In the genomic region with DNA sequence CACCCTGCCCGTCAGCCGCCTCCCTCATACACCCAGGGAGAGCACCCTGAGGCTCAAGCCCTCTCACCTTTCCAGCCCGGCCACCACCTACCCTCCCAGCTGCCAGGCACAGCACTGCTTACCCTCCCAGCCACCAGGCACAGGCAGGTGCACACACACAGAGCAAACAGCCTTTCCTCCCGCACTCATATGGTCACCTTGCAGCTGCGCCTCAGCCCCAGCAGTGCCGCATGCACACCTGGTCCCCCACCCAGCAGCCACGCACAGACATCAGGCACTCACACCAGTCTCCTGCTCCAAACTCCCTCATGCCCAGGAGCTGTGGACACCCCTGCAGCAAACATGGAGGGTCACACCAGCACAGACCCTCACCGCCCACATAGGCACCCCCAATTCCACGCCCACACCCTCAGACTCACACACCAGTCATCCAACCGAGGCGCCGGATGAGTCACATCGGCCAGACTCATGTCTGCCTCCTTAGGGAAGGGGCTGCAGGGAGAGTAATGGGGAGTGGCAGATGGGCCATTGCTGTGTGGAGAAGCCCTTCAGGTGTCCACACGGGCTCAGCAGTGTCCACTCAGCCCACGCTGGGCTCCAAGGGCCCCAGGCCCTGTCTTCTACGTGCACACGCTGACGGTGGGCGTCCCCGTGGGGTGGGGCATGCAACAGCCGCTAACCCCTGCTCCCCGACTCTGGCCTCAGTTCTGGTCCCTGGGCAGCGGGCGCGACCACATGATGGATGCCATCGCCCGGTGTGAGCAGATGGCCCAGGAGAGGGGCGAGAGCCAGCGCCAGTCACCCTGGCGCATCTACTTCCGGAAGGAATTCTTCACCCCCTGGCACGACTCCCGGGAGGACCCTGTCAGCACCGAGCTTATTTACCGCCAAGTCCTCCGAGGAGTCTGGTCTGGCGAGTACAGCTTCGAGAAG, we compare ENCODE assay signal across 12 cellular contexts. TPM values are rescaled to one million over a fixed set of nuclear protein-coding genes. Genes with fewer than 3 reads are reported as not detected.
DNase-seq lines count a peak whose midpoint lies in the region; ATAC-seq and TF ChIP-seq lines count a peak whose summit lies in the region.
"Had no signal": no experiment of that assay in that cellular context is flagged by ENCODE, and none has a peak within 500 bp of the region (broad histone marks: within the 10 kb centered on the region; RNA-seq: fewer than 3 reads in every experiment).

No MANE protein-coding gene starts in this region.

- CTCF ChIA-PET in PC-3 (lab: Charles Lee), result no interaction called here
- CTCF ChIA-PET in PC-9 (lab: Charles Lee), result no interaction called here

- no peak overlapping the region for H2AFZ ChIP-seq in PC-3 (ENCODE audit: low read length)
- H2AFZ ChIP-seq in fibroblast of lung (ENCODE audit: low read length), result no peak overlapping the region
- H2AFZ ChIP-seq in PC-9, result no peak overlapping the region

- no peak for TF ChIP-seq CTCF in PC-3 (conservative IDR thresholded peaks at IDR 0.05; ENCODE audit: low read depth, low read length)
- no peak for TF ChIP-seq CTCF in fibroblast of lung (conservative IDR thresholded peaks at IDR 0.05 in 1 of 2, IDR thresholded peaks at IDR 0.05 in 1 of 2; ENCODE audit: low read depth in 1 of 2, low read length in 2 of 2)
- no peak for TF ChIP-seq CTCF in upper lobe of left lung (IDR thresholded peaks at IDR 0.05)
- no peak for TF ChIP-seq CTCF in PC-9 (conservative IDR thresholded peaks at IDR 0.05)

- WGBS in upper lobe of left lung, 2 donors, result 83 to 90% methylated on average over 29 to 38 of the region's 38 CpGs

- H3K27me3 ChIP-seq in PC-3 (ENCODE audit: low read length) (no peaks in the 10 kb centered on the region), fibroblast of lung (ENCODE audit: control insufficient read depth, insufficient read depth, low read length) (no peaks in the 10 kb centered on the region), upper lobe of left lung (no peaks in the 10 kb centered on the region), PC-9 (ENCODE audit: insufficient read depth, low read depth) (peaks cover 17% of the 10 kb centered on the region; the same call in 1 of the 2 replicates)

- H3K27ac ChIP-seq in PC-3 (ENCODE audit: low read length) (peak overlapping the region; percentile 74), fibroblast of lung (ENCODE audit: insufficient read depth, low read length) (no peak overlapping the region), upper lobe of left lung (no peak overlapping the region), PC-9 (no peak overlapping the region)

- TF ChIP-seq POLR2A in upper lobe of left lung (IDR thresholded peaks at IDR 0.05), result no peak

- H3K4me1 ChIP-seq in PC-3 (ENCODE audit: insufficient read depth, low read length), result peaks cover 42% of the 10 kb centered on the region
- H3K4me1 ChIP-seq in fibroblast of lung (ENCODE audit: control insufficient read depth, extremely low read depth, insufficient read depth, low read length), result no peaks in the 10 kb centered on the region
- no peaks in the 10 kb centered on the region for H3K4me1 ChIP-seq in upper lobe of left lung
- H3K4me1 ChIP-seq in PC-9 (replicated peaks; ENCODE audit: insufficient read depth), result no peaks in the 10 kb centered on the region

- peaks cover 18% of the 10 kb centered on the region; the same call in 1 of the 2 replicates for H3K36me3 ChIP-seq in PC-3 (ENCODE audit: low read depth, low read length)
- H3K36me3 ChIP-seq in fibroblast of lung (ENCODE audit: control insufficient read depth, insufficient read depth, low read length), result no peaks in the 10 kb centered on the region
- no peaks in the 10 kb centered on the region for H3K36me3 ChIP-seq in upper lobe of left lung
- no peaks in the 10 kb centered on the region for H3K36me3 ChIP-seq in PC-9 (ENCODE audit: low read depth)

- no peak for TF ChIP-seq EP300 in upper lobe of left lung (IDR thresholded peaks at IDR 0.05)

- H4K20me1 ChIP-seq in PC-3 (ENCODE audit: low read length) (no peaks in the 10 kb centered on the region), fibroblast of lung (ENCODE audit: control insufficient read depth, extremely low read depth, insufficient read depth, low read length) (no peaks in the 10 kb centered on the region), PC-9 (ENCODE audit: insufficient read depth) (no peaks in the 10 kb centered on the region)

- peak; percentile 59 for DNase-seq in activated effector memory CD4-positive, alpha-beta T cell treated with anti-CD3 and anti-CD28 coated beads, Interleukin-2, amount 50 U/mL, for 16 hours
- DNase-seq in activated effector memory CD4-positive, alpha-beta T cell treated with Interleukin-2 at 50 U/mL for 16 hours, result no peak
- DNase-seq in PC-3 (peak; percentile 85), fibroblast of lung (ENCODE audit: low read depth in 2 of 2) (peak; percentile 4 to 78), upper lobe of left lung (peak; percentile 19 to 72), PC-9 (no peak), NCI-H446 treated with DMSO at 0.1 percent for 48 hours (lab: John Stamatoyannopoulos, UW) (no peak), NCI-H1436 treated with DMSO at 0.1 percent for 48 hours (lab: John Stamatoyannopoulos, UW) (no peak)
- DNase-seq: activated T-cell treated with anti-CD3 and anti-CD28 coated beads for 4 hours, NCI-H2029 treated with DMSO at 0.1 percent for 48 hours, nephron progenitor cell, SW 1271 had no signal

- H3K9me2 ChIP-seq in PC-3 (replicated peaks; ENCODE audit: low read length) (no peaks in the 10 kb centered on the region), PC-9 (ENCODE audit: insufficient read depth) (no peaks in the 10 kb centered on the region)

- peak; percentile 80 for ATAC-seq in PC-3
- ATAC-seq in upper lobe of left lung (ENCODE audit: low FRiP score in 2 of 2), result no peak

- no TSS peak for BruUV-seq in PC-3 (replicated peaks; lab: Mats Ljungman, UMichigan)
- BruUV-seq in PC-9 (replicated peaks; lab: Mats Ljungman, UMichigan), result no TSS peak

- H3F3A ChIP-seq in PC-3 (ENCODE audit: low read length, unreplicated experiment) (no peaks in the 10 kb centered on the region), PC-9 (ENCODE audit: insufficient read depth, low read depth) (no peaks in the 10 kb centered on the region)

- H3K79me2 ChIP-seq in PC-3 (ENCODE audit: low read length) (peaks cover 51% of the 10 kb centered on the region), fibroblast of lung (ENCODE audit: control insufficient read depth, insufficient read depth, low read length) (no peaks in the 10 kb centered on the region), PC-9 (ENCODE audit: low read depth) (no peaks in the 10 kb centered on the region)

- H3K9ac ChIP-seq in PC-3 (ENCODE audit: low read length), result peak overlapping the region; percentile 49
- H3K9ac ChIP-seq in fibroblast of lung (ENCODE audit: insufficient read depth, low read length), result no peak overlapping the region

- intact Hi-C loops in PC-3 (cut with micrococcal nuclease), result no loop called here
- intact Hi-C loops in PC-9 (cut with micrococcal nuclease; ENCODE audit: unreplicated experiment), result no loop called here

- H3K4me2 ChIP-seq in PC-3 (ENCODE audit: low read length) (peak overlapping the region; percentile 61), fibroblast of lung (ENCODE audit: extremely low read depth, insufficient read depth, low read length) (no peak overlapping the region), PC-9 (no peak overlapping the region)

- no peaks in the 10 kb centered on the region for H3K9me3 ChIP-seq in PC-3 (ENCODE audit: low read length)
- H3K9me3 ChIP-seq in fibroblast of lung (ENCODE audit: control insufficient read depth, insufficient read depth, low read depth, low read length), result no peaks in the 10 kb centered on the region
- no peaks in the 10 kb centered on the region for H3K9me3 ChIP-seq in upper lobe of left lung
- H3K9me3 ChIP-seq in PC-9 (ENCODE audit: insufficient read depth, low read depth), result no peaks in the 10 kb centered on the region

- POLR2A ChIA-PET in PC-3 (lab: Charles Lee; ENCODE audit: unreplicated experiment) (no interaction called here), PC-9 (lab: Charles Lee; ENCODE audit: unreplicated experiment) (no interaction called here)

- H3K4me3 ChIP-seq in PC-3 (ENCODE audit: low read length), result no peak overlapping the region
- H3K4me3 ChIP-seq in fibroblast of lung (replicated peaks in 1 of 4; ENCODE audit: control extremely low read depth in 1 of 4, insufficient read depth in 1 of 4, low read depth in 3 of 4, low read length in 4 of 4), result no peak overlapping the region
- no peak overlapping the region for H3K4me3 ChIP-seq in upper lobe of left lung
- H3K4me3 ChIP-seq in PC-9, result no peak overlapping the region

RNA-seq across cellular contexts. Expression of a gene that starts 22.3 kb away (rescaled TPM):
- total RNA-seq in PC-3 (2014; rRNA removed) (0.92 and 1.0 TPM in 2 replicates), fibroblast of lung (not detected in 2 replicates), upper lobe of left lung (under 1 TPM in 3 of 6 donors, not detected in 3; 0.17 to 0.46 (median 0.24) TPM), PC-9 (2021) (not detected in 2 replicates)
- not detected in 2 replicates for polyA plus RNA-seq in fibroblast of lung
- polyA plus RNA-seq in fibroblast of lung (2012), result 0.15 TPM in 1 of 2 replicates, not detected in the other
- polyA minus RNA-seq in fibroblast of lung (ENCODE audit: low replicate concordance), result not detected in 2 replicates

RNA-seq across cellular contexts. Expression of a gene that starts 51.7 kb away (rescaled TPM):
- 4.6 and 5.0 TPM in 2 replicates for total RNA-seq in PC-3 (2014; rRNA removed)
- total RNA-seq in fibroblast of lung, result 0.51 and 1.8 TPM in 2 replicates
- polyA plus RNA-seq in fibroblast of lung, result 3.0 and 17.3 TPM in 2 replicates
- 9.7 and 42.5 TPM in 2 replicates for polyA plus RNA-seq in fibroblast of lung (2012)
- 29.9 and 125 TPM in 2 replicates for polyA minus RNA-seq in fibroblast of lung (ENCODE audit: low replicate concordance)
- total RNA-seq in upper lobe of left lung, result 100 to 1,000 TPM in 4 of 6 donors, 10 to 100 TPM in 2; 33.6 to 169 (median 109) TPM
- total RNA-seq in PC-9 (2021), result 1.4 and 2.5 TPM in 2 replicates

Comparison
In these comparisons a context has a peak if more than half of its experiments do, and no peak if none do; other contexts are left out.
1. DNase-seq: peak in activated effector memory CD4-positive, alpha-beta T cell treated with anti-CD3 and anti-CD28 coated beads, Interleukin-2, amount 50 U/mL, for 16 hours (single experiment), PC-3 (single experiment), fibroblast of lung (2 of 2) and upper lobe of left lung (2 of 2); none in activated effector memory CD4-positive, alpha-beta T cell treated with Interleukin-2 at 50 U/mL for 16 hours (single experiment), PC-9 (0 of 2), NCI-H446 treated with DMSO at 0.1 percent for 48 hours (single experiment) and NCI-H1436 treated with DMSO at 0.1 percent for 48 hours (single experiment).